33 cellular contexts compared by ENCODE assay signal in the genomic region with DNA sequence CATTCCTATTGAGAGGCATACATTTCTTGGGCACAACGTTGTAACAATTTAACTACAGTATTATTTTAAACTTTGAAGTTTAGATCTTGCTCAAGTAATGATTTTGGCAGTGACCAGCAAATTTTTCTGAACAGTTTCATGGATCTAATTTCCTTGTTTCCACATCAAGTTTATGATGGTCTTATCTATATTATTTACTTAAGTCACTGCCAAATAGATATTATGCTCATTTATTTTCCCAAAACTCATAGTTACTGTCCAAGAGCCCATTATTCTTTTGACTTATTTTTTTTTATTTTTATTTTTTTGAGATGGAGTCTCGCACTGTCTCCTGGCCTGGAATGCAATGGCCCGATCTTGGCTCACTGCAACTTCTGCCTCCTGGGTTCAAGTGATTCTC.
"Had no signal": no experiment of that assay in that cellular context is flagged by ENCODE, and none has a peak within 500 bp of the region (broad histone marks: within the 10 kb centered on the region; RNA-seq: fewer than 3 reads in every experiment).

No MANE protein-coding gene starts in this region.

- H3K27me3 ChIP-seq: adrenal gland, ascending aorta, brain microvascular endothelial cell, breast epithelium had no signal

- H3K4me1 ChIP-seq: adrenal gland, ascending aorta, breast epithelium had no signal

- H3K4me3 ChIP-seq: adrenal gland, ascending aorta, breast epithelium, cardiac muscle cell had no signal

- FAIRE-seq: astrocyte, bronchial epithelial cell had no signal

- H3K27ac ChIP-seq: adrenal gland, ascending aorta, brain microvascular endothelial cell, breast epithelium, cardiac muscle cell had no signal

- DNase-seq: activated effector memory CD4-positive, alpha-beta T cell treated with anti-CD3 and anti-CD28 coated beads, Interleukin-2, amount 50 U/mL, for 16 hours; activated effector memory CD4-positive, alpha-beta T cell treated with Interleukin-2 at 50 U/mL for 16 hours; activated gamma-delta T cell; activated gamma-delta T cell treated with Interleukin-2 at 50 U/mL for 16 hours; activated naive CD4-positive, alpha-beta T cell; activated naive CD4-positive, alpha-beta T cell treated with anti-CD3 and anti-CD28 coated beads for 36 hours; activated naive CD4-positive, alpha-beta T cell treated with anti-CD3 and anti-CD28 coated beads, Interleukin-2, amount 10 ng/mL, durations not matched to agents 7 days and 5 days; activated naive CD4-positive, alpha-beta T cell treated with anti-CD3 and anti-CD28 coated beads, Interleukin-2, amount 50 U/mL, for 16 hours; activated naive CD4-positive, alpha-beta T cell treated with Interleukin-2 at 50 U/mL for 16 hours; activated naive CD8-positive, alpha-beta T cell treated with anti-CD3 and anti-CD28 coated beads for 36 hours; activated naive CD8-positive, alpha-beta T cell treated with anti-CD3 and anti-CD28 coated beads, Interleukin-2, amount 10 ng/mL, durations not matched to agents 7 days and 5 days; activated naive CD8-positive, alpha-beta T cell treated with anti-CD3 and anti-CD28 coated beads, Interleukin-2, amount 50 U/mL, for 24 hours; activated T-cell treated with anti-CD3 and anti-CD28 coated beads for 4 hours; activated T-cell treated with anti-CD3 and anti-CD28 coated beads, Interleukin-2, amount 50 U/mL, for 1 hour; activated T-cell treated with anti-CD3 and anti-CD28 coated beads, Interleukin-2, amount 50 U/mL, for 24 hours; activated T-cell treated with anti-CD3 and anti-CD28 coated beads, Interleukin-2, amount 50 U/mL, for 4 hours; activated T-cell treated with anti-CD3 and anti-CD28 coated beads, Interleukin-2, amount 50 U/mL, for 48 hours; activated T-cell treated with anti-CD3 and anti-CD28 coated beads, Interleukin-2, amount 50 U/mL, for 72 hours; adrenal gland; amniotic stem cell; amygdala; anterior cingulate cortex; aorta; brain microvascular endothelial cell; caudate nucleus; cerebellar nuclear complex had no signal

- ATAC-seq: activated naive CD4-positive, alpha-beta T cell treated with anti-CD3 and anti-CD28 coated beads, Interleukin-2, amount 50 U/mL, for 72 hours; activated naive CD8-positive, alpha-beta T cell treated with anti-CD3 and anti-CD28 coated beads, Interleukin-2, amount 50 U/mL, for 24 hours; activated T-cell treated with anti-CD3 and anti-CD28 coated beads, Interleukin-2, amount 50 U/mL, for 4 hours; activated T-cell treated with anti-CD3 and anti-CD28 coated beads, Interleukin-2, amount 50 U/mL, for 72 hours; activated T-helper 17 cell treated with anti-CD3 and anti-CD28 coated beads, Interleukin-2, amount 50 U/mL, for 72 hours had no signal

- H3K36me3 ChIP-seq: adrenal gland, ascending aorta, brain microvascular endothelial cell, breast epithelium, cardiac muscle cell had no signal

- H3K9me3 ChIP-seq: adrenal gland, ascending aorta, breast epithelium had no signal
